In genomic region chr15:43791993-43792760, GRCh38 we compare ENCODE assay signal across 8 cellular contexts. TPM values are rescaled to one million over a fixed set of nuclear protein-coding genes. Genes with fewer than 3 reads are reported as not detected.
A peak's percentile ranks its signal among the peaks of the same experiment; 100 is the strongest.
DNase-seq lines count a peak whose midpoint lies in the region; ATAC-seq and TF ChIP-seq lines count a peak whose summit lies in the region.

TSS of gene SERF2 (plus strand) at chr15:43792320. CDS start at chr15:43792377, 57 bp downstream.

- H3K4me3 ChIP-seq in GM06990 (replicated peaks; ENCODE audit: low read depth, low read length), result peak within 1 kb of the TSS; percentile 98
- peak within 1 kb of the TSS; percentile 95 to 98 for H3K4me3 ChIP-seq in testis

- peaks cover 22% of the 10 kb centered on the region for H3K4me1 ChIP-seq in testis

- peak; percentile 100 for TF ChIP-seq POLR2A in testis (IDR thresholded peaks at IDR 0.05)

- intact Hi-C loops in testis (cut with DNase I; ENCODE audit: low total_unique reads), result no loop called here

- no peaks in the 10 kb centered on the region for H3K9me3 ChIP-seq in testis

- peak within 1 kb of the TSS; percentile 98 to 100 for H3K27ac Mint-ChIP-seq in activated naive CD4-positive, alpha-beta T cell treated with anti-CD3 and anti-CD28 coated beads, Interleukin-2, amount 50 U/mL, for 72 hours

- H3K27me3 ChIP-seq in GM06990 (replicated peaks; ENCODE audit: control insufficient read depth, insufficient read depth, low read length), result no peaks in the 10 kb centered on the region
- H3K27me3 ChIP-seq in testis, result no peaks in the 10 kb centered on the region

- no peaks in the 10 kb centered on the region for H3K9me3 Mint-ChIP-seq in activated naive CD4-positive, alpha-beta T cell treated with anti-CD3 and anti-CD28 coated beads, Interleukin-2, amount 50 U/mL, for 72 hours

- ATAC-seq in HG02588 (IDR thresholded peaks at IDR 0.05; ENCODE audit: unreplicated experiment) (peak; percentile 86), omental fat pad (ENCODE audit: low FRiP score) (peak; percentile 98)
- ATAC-seq in activated naive CD4-positive, alpha-beta T cell treated with anti-CD3 and anti-CD28 coated beads, Interleukin-2, amount 50 U/mL, for 72 hours, result peak; percentile 90 to 98

- H3K36me3 ChIP-seq in GM06990 (ENCODE audit: control insufficient read depth, insufficient read depth, low read length) (peaks cover 16% of the 10 kb centered on the region), testis (ENCODE audit: low read depth, missing control alignments) (no peaks in the 10 kb centered on the region)

- WGBS in testis, 2 donors, result 0 to 1% methylated on average over 30 to 50 of the region's 66 CpGs

- peak within 1 kb of the TSS; percentile 99 for H3K27ac ChIP-seq in testis

- DNase-seq in GM06990 (ENCODE audit: extremely low read depth, insufficient read length) (peak; percentile 100), NCI-H1092 treated with DMSO at 0.1 percent for 48 hours (lab: John Stamatoyannopoulos, UW) (peak; percentile 96), SKM-1 (lab: John Stamatoyannopoulos, UW; ENCODE audit: unreplicated experiment) (peak; percentile 93), glomerular endothelial cell (ENCODE audit: extremely low read depth, low read depth, low spot score) (peak; percentile 77), omental fat pad (ENCODE audit: low spot score) (peak; percentile 99), testis (peak; percentile 100)
- DNase-seq in activated naive CD4-positive, alpha-beta T cell treated with anti-CD3 and anti-CD28 coated beads, Interleukin-2, amount 50 U/mL, for 72 hours (ENCODE audit: low spot score in 2 of 2), result peak; percentile 99 to 100

- peaks cover 38% of the 10 kb centered on the region in 2 donors for H3K36me3 Mint-ChIP-seq in activated naive CD4-positive, alpha-beta T cell treated with anti-CD3 and anti-CD28 coated beads, Interleukin-2, amount 50 U/mL, for 72 hours

- no peak for TF ChIP-seq CTCF in GM06990 (IDR thresholded peaks at IDR 0.05; ENCODE audit: insufficient read depth, low read length, poor library complexity, severe bottlenecking)
- TF ChIP-seq CTCF in omental fat pad (IDR thresholded peaks at IDR 0.05), result no peak
- no peak for TF ChIP-seq CTCF in testis (IDR thresholded peaks at IDR 0.05)

RNA-seq across cellular contexts. Expression of gene SERF2, which starts in this region (rescaled TPM):
- 100 to 1,000 TPM; 714 to 722 TPM for total RNA-seq in activated naive CD4-positive, alpha-beta T cell treated with anti-CD3 and anti-CD28 coated beads, Interleukin-2, amount 50 U/mL, for 72 hours
- total RNA-seq in glomerular endothelial cell, result 1,411 and 2,053 TPM in 2 replicates
- total RNA-seq in omental fat pad, result 100 to 1,000 TPM; 790 to 927 (median 897) TPM
- 100 to 1,000 TPM; 823 to 834 TPM for total RNA-seq in testis
- 745 TPM for polyA plus RNA-seq in testis (ENCODE audit: insufficient read depth, low read depth, low replicate concordance)

Comparison
In these comparisons a context has a peak if more than half of its experiments do, and no peak if none do; other contexts are left out.
1. Peak in every context shown above with its lines: DNase-seq, ATAC-seq, H3K4me3 ChIP-seq and H3K27ac ChIP-seq.